Comparison of ENCODE assay signal across 29 cellular contexts in the genomic region with DNA sequence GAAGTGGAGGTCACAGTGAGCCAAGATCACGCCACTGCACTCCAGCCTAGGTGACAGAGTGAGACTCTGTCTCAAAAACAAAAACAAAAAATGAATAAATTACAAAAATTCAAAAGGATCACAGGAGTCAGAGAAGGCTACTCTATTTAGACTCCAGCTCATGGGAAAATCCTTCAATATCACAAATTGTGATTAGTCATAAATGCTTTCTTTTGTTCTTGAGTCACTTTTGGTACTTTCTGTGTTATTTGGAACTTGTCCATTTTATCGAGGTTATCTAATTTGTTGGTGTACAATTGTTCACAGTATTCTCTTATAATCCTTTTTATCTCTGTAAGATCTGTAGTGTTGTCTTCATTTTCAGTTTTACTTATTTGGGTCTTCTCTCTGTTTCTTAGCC. TPM values are rescaled to one million over a fixed set of nuclear protein-coding genes. Genes with fewer than 3 reads are reported as not detected.
DNase-seq lines count a peak whose midpoint lies in the region; ATAC-seq, FAIRE-seq and TF ChIP-seq lines count a peak whose summit lies in the region.
"Had no signal": no experiment of that assay in that cellular context is flagged by ENCODE, and none has a peak within 500 bp of the region (broad histone marks: within the 10 kb centered on the region; RNA-seq: fewer than 3 reads in every experiment).

No MANE protein-coding gene starts in this region.

- no TSS peak for BruUV-seq in IMR-90 (replicated peaks; lab: Mats Ljungman, UMichigan)

- H3K4me2 ChIP-seq in IMR-90 (ENCODE audit: low read depth, low read length), result no peak overlapping the region
- no peak overlapping the region for H3K4me2 ChIP-seq in astrocyte (ENCODE audit: low read length)

- TF ChIP-seq RAD21 in IMR-90 (IDR thresholded peaks at IDR 0.05; ENCODE audit: low read length), result no peak

- H2AK5ac ChIP-seq in IMR-90 (ENCODE audit: low read depth, low read length), result no peak overlapping the region

- no peak overlapping the region for H4K91ac ChIP-seq in IMR-90 (ENCODE audit: insufficient read depth, low read depth, low read length)

- H3K4ac ChIP-seq in IMR-90 (ENCODE audit: low read depth, low read length), result no peak overlapping the region

- H3K36me3 ChIP-seq in IMR-90 (ENCODE audit: control insufficient read depth, insufficient read depth, low read length), result peaks cover 63% of the 10 kb centered on the region
- no peaks in the 10 kb centered on the region for H3K36me3 ChIP-seq in astrocyte (ENCODE audit: insufficient read depth, low read length)
- peaks cover 10 to 77% (median 68%) of the 10 kb centered on the region in 5 donors for H3K36me3 ChIP-seq in subcutaneous abdominal adipose tissue (ENCODE audit: control insufficient read depth in 5 of 5, insufficient read depth in 5 of 5, low read length in 5 of 5)
- H3K36me3 ChIP-seq: uterus had no signal

- no peaks in the 10 kb centered on the region for H3K79me2 ChIP-seq in astrocyte (ENCODE audit: insufficient read depth, low read length)

- WGBS in IMR-90 (ENCODE audit: extremely low coverage in 2 of 2, insufficient read length in 1 of 2), 2 experiments, result no CpG with 5 or more reads among the region's 2 CpGs

- no peak overlapping the region for H2BK20ac ChIP-seq in IMR-90 (ENCODE audit: low read depth, low read length)

- H2AK9ac ChIP-seq in IMR-90 (replicated peaks; ENCODE audit: low read depth, low read length, poor library complexity), result no peak overlapping the region

- no peak for TF ChIP-seq CTCF in IMR-90 (conservative IDR thresholded peaks at IDR 0.05; ENCODE audit: low read depth, low read length)
- TF ChIP-seq CTCF in astrocyte (IDR thresholded peaks at IDR 0.05; ENCODE audit: insufficient read depth, low read depth, low read length), result no peak

- no peak overlapping the region for H4K5ac ChIP-seq in IMR-90 (ENCODE audit: low read depth, low read length)

- H3K4me3 Mint-ChIP-seq in astrocyte (ENCODE audit: unreplicated experiment), result no peak overlapping the region
- H3K4me3 Mint-ChIP-seq: activated CD4-positive, alpha-beta memory T cell treated with anti-CD3 and anti-CD28 coated beads for 36 hours; activated naive CD4-positive, alpha-beta T cell treated with anti-CD3 and anti-CD28 coated beads for 36 hours; activated T-helper 1 cell treated with anti-CD3 and anti-CD28 coated beads, Interleukin-12 subunit alpha, Interleukin-12 subunit beta, Interleukin-2, Interleukin-4 antibody, amounts not matched to agents 30 ng/mL and 10 ng/mL and 1 ng/mL, durations not matched to agents 14 hours and 24 hours and 36 hours; CD4-positive, CD25-positive, alpha-beta regulatory T cell; stimulated activated naive B cell treated with anti-CD40 and anti-IgM and Interleukin-4, amounts not matched to agents 10 μg/mL and 1 μg/mL and 100 μg/mL, for 72 hours; T-helper 17 cell had no signal

- TF ChIP-seq POLR2A in IMR-90 (IDR thresholded peaks at IDR 0.05; ENCODE audit: low read depth, low read length), result no peak

- H3K9me3 ChIP-seq in IMR-90 (ENCODE audit: control insufficient read depth, insufficient read depth, low read length), result peaks cover 3% of the 10 kb centered on the region; the same call in 1 of the 2 replicates
- peaks cover 4% of the 10 kb centered on the region for H3K9me3 ChIP-seq in astrocyte (ENCODE audit: insufficient read depth, low read depth, low read length)
- peaks cover 0 to 7% (median 4%) of the 10 kb centered on the region in 5 donors for H3K9me3 ChIP-seq in subcutaneous abdominal adipose tissue (ENCODE audit: control insufficient read depth in 5 of 5, low read length in 5 of 5)
- H3K9me3 ChIP-seq: lower lobe of right lung, thoracic aorta, uterus had no signal

- no peaks in the 10 kb centered on the region for H3K4me1 Mint-ChIP-seq in astrocyte (ENCODE audit: low read depth, unreplicated experiment)
- H3K4me1 Mint-ChIP-seq: CD4-positive, CD25-positive, alpha-beta regulatory T cell; T-helper 17 cell had no signal

- no peak overlapping the region for H2BK5ac ChIP-seq in IMR-90 (ENCODE audit: low read depth, low read length, poor library complexity, severe bottlenecking)

- DNase-seq in IMR-90 (peak; percentile 50), astrocyte (ENCODE audit: low read depth) (peak; percentile 49), foreskin melanocyte (peak; percentile 14), NCI-H748 (lab: John Stamatoyannopoulos, UW; ENCODE audit: unreplicated experiment) (no peak), cerebellar cortex (ENCODE audit: low spot score) (no peak), NCI-H82 treated with DMSO at 0.1 percent for 48 hours (lab: John Stamatoyannopoulos, UW; ENCODE audit: unreplicated experiment) (no peak)
- DNase-seq: activated CD4-positive, alpha-beta memory T cell treated with anti-CD3 and anti-CD28 coated beads for 36 hours; activated CD8-positive, alpha-beta memory T cell treated with anti-CD3 and anti-CD28 coated beads, Interleukin-2, amount 50 U/mL, for 4 hours; activated naive CD4-positive, alpha-beta T cell treated with anti-CD3 and anti-CD28 coated beads for 36 hours; CD4-positive, CD25-positive, alpha-beta regulatory T cell; central memory CD4-positive, alpha-beta T cell; glutamatergic neuron; lower lobe of right lung; NCI-H1105 treated with DMSO at 0.1 percent for 48 hours; NCI-H2029 treated with DMSO at 0.1 percent for 48 hours; NCI-H2227 treated with DMSO at 0.1 percent for 48 hours; NCI-H526 treated with DMSO at 0.1 percent for 48 hours; RPMI8226; stimulated activated CD4-positive, alpha-beta T cell treated with anti-CD3 and anti-CD28 coated beads, Interleukin-4, amount 100 ng/mL, for 4 hours; stimulated activated naive B cell treated with anti-CD40 and anti-IgM and Interleukin-4, amounts not matched to agents 10 μg/mL and 1 μg/mL and 100 μg/mL, for 72 hours; T-helper 17 cell; uterus had no signal

- H3K9ac ChIP-seq in IMR-90 (ENCODE audit: low read depth, low read length) (no peak overlapping the region), astrocyte (ENCODE audit: low read length) (no peak overlapping the region), subcutaneous abdominal adipose tissue (ENCODE audit: low read length in 5 of 5) (no peak overlapping the region)

- POLR2A ChIA-PET in IMR-90 (lab: Charles Lee; ENCODE audit: unreplicated experiment), result no interaction called here

- H4K8ac ChIP-seq in IMR-90 (ENCODE audit: low read depth in 2 of 2, low read length in 2 of 2), result no peak overlapping the region

- H3K56ac ChIP-seq in IMR-90 (ENCODE audit: extremely low read depth, insufficient read depth, low read length), result no peak overlapping the region

- H3K27ac Mint-ChIP-seq in astrocyte (ENCODE audit: unreplicated experiment), result no peak overlapping the region
- H3K27ac Mint-ChIP-seq: activated CD4-positive, alpha-beta memory T cell treated with anti-CD3 and anti-CD28 coated beads for 36 hours; activated naive CD4-positive, alpha-beta T cell treated with anti-CD3 and anti-CD28 coated beads for 36 hours; activated T-helper 1 cell treated with anti-CD3 and anti-CD28 coated beads, Interleukin-12 subunit alpha, Interleukin-12 subunit beta, Interleukin-2, Interleukin-4 antibody, amounts not matched to agents 30 ng/mL and 10 ng/mL and 1 ng/mL, durations not matched to agents 14 hours and 24 hours and 36 hours; CD4-positive, CD25-positive, alpha-beta regulatory T cell; stimulated activated naive B cell treated with anti-CD40 and anti-IgM and Interleukin-4, amounts not matched to agents 10 μg/mL and 1 μg/mL and 100 μg/mL, for 72 hours; T-helper 17 cell had no signal

- no peak overlapping the region for H2AFZ ChIP-seq in IMR-90 (replicated peaks; ENCODE audit: low read length, poor library complexity)
- H2AFZ ChIP-seq in astrocyte (ENCODE audit: low read depth, low read length), result no peak overlapping the region

- no peak overlapping the region for H3K14ac ChIP-seq in IMR-90 (replicated peaks; ENCODE audit: low read depth, low read length)

- H3K4me3 ChIP-seq in IMR-90 (ENCODE audit: insufficient read depth, low read depth, low read length), result no peak overlapping the region
- H3K4me3 ChIP-seq in astrocyte (ENCODE audit: insufficient read depth, low read depth, low read length), result no peak overlapping the region
- H3K4me3 ChIP-seq in subcutaneous abdominal adipose tissue (ENCODE audit: low read depth in 1 of 5, low read length in 5 of 5), result no peak overlapping the region
- H3K4me3 ChIP-seq: lower lobe of right lung, SK-N-MC, thoracic aorta, uterus had no signal

- ATAC-seq in IMR-90 (ENCODE audit: low read depth), result no peak
- ATAC-seq: activated CD4-positive, CD25-positive, alpha-beta regulatory T cell treated with anti-CD3 and anti-CD28 coated beads, Interleukin-2, amount 50 U/mL, for 24 hours; lower lobe of right lung; sciatic nerve; stimulated activated naive B cell treated with anti-CD40 and anti-IgM and Interleukin-4, amounts not matched to agents 10 μg/mL and 1 μg/mL and 100 μg/mL, for 72 hours; T-helper 17 cell had no signal

- H3K4me1 ChIP-seq in IMR-90 (ENCODE audit: control insufficient read depth, insufficient read depth, low read length) (peaks cover 6% of the 10 kb centered on the region; the same call in 1 of the 2 replicates), astrocyte (ENCODE audit: insufficient read depth, low read length) (no peaks in the 10 kb centered on the region), subcutaneous abdominal adipose tissue (ENCODE audit: control insufficient read depth in 5 of 5, insufficient read depth in 5 of 5, low read length in 5 of 5) (peaks cover 0 to 28% (median 14%) of the 10 kb centered on the region in 5 donors)
- H3K4me1 ChIP-seq: uterus had no signal

- CTCF ChIA-PET in IMR-90 (lab: Yijun Ruan, JAX), result no interaction called here

- H3K79me1 ChIP-seq in IMR-90 (ENCODE audit: low read depth in 1 of 2, low read length in 2 of 2), result peaks cover 0 to 6% of the 10 kb centered on the region in 2 experiments; a peak in 1 of 4 replicates

- H3K9me3 Mint-ChIP-seq in astrocyte (ENCODE audit: unreplicated experiment), result peaks cover under 1% of the 10 kb centered on the region
- H3K9me3 Mint-ChIP-seq: activated T-helper 1 cell treated with anti-CD3 and anti-CD28 coated beads, Interleukin-12 subunit alpha, Interleukin-12 subunit beta, Interleukin-2, Interleukin-4 antibody, amounts not matched to agents 30 ng/mL and 10 ng/mL and 1 ng/mL, durations not matched to agents 14 hours and 24 hours and 36 hours; stimulated activated naive B cell treated with anti-CD40 and anti-IgM and Interleukin-4, amounts not matched to agents 10 μg/mL and 1 μg/mL and 100 μg/mL, for 72 hours had no signal

- FAIRE-seq in astrocyte (lab: Jason Lieb, UNC), result peak; percentile 17
- FAIRE-seq: endometrium had no signal

- no peak overlapping the region for H3K27ac ChIP-seq in IMR-90 (ENCODE audit: insufficient read depth, low read length)
- no peak overlapping the region for H3K27ac ChIP-seq in astrocyte (ENCODE audit: low read depth, low read length)
- H3K27ac ChIP-seq in subcutaneous abdominal adipose tissue (ENCODE audit: low read depth, low read length), result peak overlapping the region; percentile 30
- H3K27ac ChIP-seq: lower lobe of right lung, SK-N-MC, thoracic aorta, uterus had no signal

- H3K27me3 Mint-ChIP-seq in astrocyte (ENCODE audit: low read depth, unreplicated experiment), result no peaks in the 10 kb centered on the region
- H3K27me3 Mint-ChIP-seq: activated CD4-positive, alpha-beta memory T cell treated with anti-CD3 and anti-CD28 coated beads for 36 hours; CD4-positive, CD25-positive, alpha-beta regulatory T cell; stimulated activated naive B cell treated with anti-CD40 and anti-IgM and Interleukin-4, amounts not matched to agents 10 μg/mL and 1 μg/mL and 100 μg/mL, for 72 hours; T-helper 17 cell had no signal

- H2BK120ac ChIP-seq in IMR-90 (ENCODE audit: low read depth, low read length), result no peak overlapping the region

- H3K23ac ChIP-seq in IMR-90 (ENCODE audit: low read depth, low read length), result no peak overlapping the region

- H4K20me1 ChIP-seq in IMR-90 (ENCODE audit: insufficient read depth, low read length), result no peaks in the 10 kb centered on the region
- no peaks in the 10 kb centered on the region for H4K20me1 ChIP-seq in astrocyte (ENCODE audit: insufficient read depth, low read length)

- H3K9me1 ChIP-seq in IMR-90 (ENCODE audit: insufficient read depth, low read length), result peaks cover 10% of the 10 kb centered on the region

- H2BK15ac ChIP-seq in IMR-90 (ENCODE audit: low read depth, low read length), result no peak overlapping the region

- intact Hi-C loops in IMR-90 (cut with micrococcal nuclease), result no loop called here

- peaks cover 36% of the 10 kb centered on the region for H3K36me3 Mint-ChIP-seq in astrocyte (ENCODE audit: low read depth, unreplicated experiment)
- H3K36me3 Mint-ChIP-seq: activated CD4-positive, alpha-beta memory T cell treated with anti-CD3 and anti-CD28 coated beads for 36 hours had no signal

- in situ Hi-C loops in IMR-90 (cut with MboI; ENCODE audit: low sequenced_read_pairs), result no loop called here

- no peak overlapping the region for H3K18ac ChIP-seq in IMR-90 (ENCODE audit: low read depth, low read length)

- dilution Hi-C loops in IMR-90 (cut with HindIII; ENCODE audit: low sequenced_read_pairs, unreplicated experiment), result no loop called here

- H3K27me3 ChIP-seq in IMR-90 (ENCODE audit: control insufficient read depth, insufficient read depth, low read length) (no peaks in the 10 kb centered on the region), astrocyte (ENCODE audit: insufficient read depth, low read length) (no peaks in the 10 kb centered on the region), subcutaneous abdominal adipose tissue (ENCODE audit: control insufficient read depth in 5 of 5, insufficient read depth in 4 of 5, low read length in 5 of 5) (no peaks in the 10 kb centered on the region)
- H3K27me3 ChIP-seq: uterus had no signal

RNA-seq across cellular contexts. Expression of a gene that starts 18.9 kb away (rescaled TPM):
- total RNA-seq in IMR-90 (2012; rRNA removed), result 12.5 and 16.0 TPM in 2 replicates
- polyA plus RNA-seq in IMR-90 (2012; rRNA removed), result 35.0 and 41.2 TPM in 2 replicates
- polyA plus RNA-seq in IMR-90 (2012; cell fraction: cytosol; rRNA removed), result 37.5 and 51.0 TPM in 2 replicates
- 30.0 and 30.5 TPM in 2 replicates for polyA plus RNA-seq in IMR-90 (2012; cell fraction: nucleus; rRNA removed; ENCODE audit: low replicate concordance)
- total RNA-seq in astrocyte, result 79.2 and 82.0 TPM in 2 replicates

RNA-seq across cellular contexts. Expression of a gene that starts 56.4 kb away (rescaled TPM):
- total RNA-seq in IMR-90 (2012; rRNA removed), result 34.4 and 44.6 TPM in 2 replicates
- 35.0 and 35.7 TPM in 2 replicates for polyA plus RNA-seq in IMR-90 (2012; rRNA removed)
- 14.0 and 27.1 TPM in 2 replicates for polyA plus RNA-seq in IMR-90 (2012; cell fraction: cytosol; rRNA removed)
- 26.8 and 52.5 TPM in 2 replicates for polyA plus RNA-seq in IMR-90 (2012; cell fraction: nucleus; rRNA removed; ENCODE audit: low replicate concordance)
- total RNA-seq in astrocyte, result 39.4 and 42.6 TPM in 2 replicates

Comparison
In these comparisons a context has a peak if more than half of its experiments do, and no peak if none do; other contexts are left out.
1. DNase-seq: peak in IMR-90 (single experiment), astrocyte (single experiment) and foreskin melanocyte (single experiment); none in NCI-H748 (single experiment), cerebellar cortex (single experiment) and NCI-H82 treated with DMSO at 0.1 percent for 48 hours (single experiment).